ENCODE assay signal across 1 cellular context in genomic region chr6:27772261-27773001, GRCh38.
TF ChIP-seq lines count a peak whose summit lies in the region.

No MANE protein-coding gene starts in this region.

TF ChIP-seq in HepG2, 621 proteins besides CTCF, POLR2A, EP300 and RAD21 (continued from another document and continues in another):
- TF ChIP-seq NR2F6 (IDR thresholded peaks at IDR 0.05) (no peak), NR2F6 (CRISPR knock-in tag; IDR thresholded peaks at IDR 0.05) (peak; percentile 62), TBP (CRISPR knock-in tag; IDR thresholded peaks at IDR 0.05) (no peak), GATAD1 (CRISPR knock-in tag; IDR thresholded peaks at IDR 0.05) (peak; percentile 81), DZIP1 (CRISPR knock-in tag; IDR thresholded peaks at IDR 0.05) (no peak), HES4 (CRISPR knock-in tag; IDR thresholded peaks at IDR 0.05; ENCODE audit: borderline replicate concordance) (peak; percentile 72; the same call in 1 of the 2 replicates), NFATC3 (CRISPR knock-in tag; IDR thresholded peaks at IDR 0.05) (no peak), CEBPG (CRISPR knock-in tag; IDR thresholded peaks at IDR 0.05) (peak; percentile 60), REST (IDR thresholded peaks at IDR 0.05; ENCODE audit: borderline replicate concordance in 1 of 2, low read depth in 1 of 2, low read length in 2 of 2) (no peak), ZNF296 (CRISPR knock-in tag; conservative IDR thresholded peaks at IDR 0.05) (0 out of 2 replicates have a peak, but pooled peaks have one; percentile 22), SMAD3 (CRISPR knock-in tag; IDR thresholded peaks at IDR 0.05) (peak; percentile 90), IKZF1 (IDR thresholded peaks at IDR 0.05) (no peak), ZBTB49 (CRISPR knock-in tag; IDR thresholded peaks at IDR 0.05; ENCODE audit: borderline replicate concordance) (no peak), HMG20B (CRISPR knock-in tag; conservative IDR thresholded peaks at IDR 0.05) (peak; percentile 75), ZNF317 (CRISPR knock-in tag; IDR thresholded peaks at IDR 0.05) (0 out of 2 replicates have a peak, but pooled peaks have one; percentile 44), ZNF12 (CRISPR knock-in tag; IDR thresholded peaks at IDR 0.05) (peak; percentile 57; the same call in 1 of the 2 replicates), ZNF446 (CRISPR knock-in tag; IDR thresholded peaks at IDR 0.05) (peak; percentile 67; the same call in 1 of the 2 replicates), FLYWCH1 (CRISPR knock-in tag; IDR thresholded peaks at IDR 0.05) (no peak), ZBTB44 (CRISPR knock-in tag; IDR thresholded peaks at IDR 0.05) (no peak), AKNA (CRISPR knock-in tag; IDR thresholded peaks at IDR 0.05; ENCODE audit: borderline replicate concordance) (no peak), ZSCAN9 (CRISPR knock-in tag; IDR thresholded peaks at IDR 0.05; ENCODE audit: borderline replicate concordance) (peak; percentile 82; the same call in 1 of the 2 replicates), ZNF136 (CRISPR knock-in tag; IDR thresholded peaks at IDR 0.05; ENCODE audit: low read depth) (0 out of 2 replicates have a peak, but pooled peaks have one; percentile 86), MIER3 (CRISPR knock-in tag; IDR thresholded peaks at IDR 0.05; ENCODE audit: borderline replicate concordance) (peak; percentile 87; the same call in 1 of the 2 replicates), DNMT3B (CRISPR knock-in tag; conservative IDR thresholded peaks at IDR 0.05) (no peak), MXD4 (CRISPR knock-in tag; IDR thresholded peaks at IDR 0.05) (0 out of 2 replicates have a peak, but pooled peaks have one; percentile 81), ZNF512B (CRISPR knock-in tag; IDR thresholded peaks at IDR 0.05; ENCODE audit: borderline replicate concordance) (peak; percentile 72; the same call in 1 of the 2 replicates), TRIM22 (IDR thresholded peaks at IDR 0.05) (no peak), HMGXB4 (CRISPR knock-in tag; IDR thresholded peaks at IDR 0.05; ENCODE audit: borderline replicate concordance in 1 of 2, low read depth in 1 of 2) (peak; percentile 99 to 100), GMEB1 (CRISPR knock-in tag; IDR thresholded peaks at IDR 0.05; ENCODE audit: borderline replicate concordance) (peak; percentile 59; the same call in 1 of the 2 replicates), ARNT2 (CRISPR knock-in tag; IDR thresholded peaks at IDR 0.05; ENCODE audit: low read depth) (0 out of 2 replicates have a peak, but pooled peaks have one; percentile 54), KDM5B (CRISPR knock-in tag; IDR thresholded peaks at IDR 0.05; ENCODE audit: borderline replicate concordance) (peak; percentile 88), RXRA (CRISPR knock-in tag; IDR thresholded peaks at IDR 0.05) (peak; percentile 78)
